ENCODE assay signal across 23 cellular contexts in the genomic region with DNA sequence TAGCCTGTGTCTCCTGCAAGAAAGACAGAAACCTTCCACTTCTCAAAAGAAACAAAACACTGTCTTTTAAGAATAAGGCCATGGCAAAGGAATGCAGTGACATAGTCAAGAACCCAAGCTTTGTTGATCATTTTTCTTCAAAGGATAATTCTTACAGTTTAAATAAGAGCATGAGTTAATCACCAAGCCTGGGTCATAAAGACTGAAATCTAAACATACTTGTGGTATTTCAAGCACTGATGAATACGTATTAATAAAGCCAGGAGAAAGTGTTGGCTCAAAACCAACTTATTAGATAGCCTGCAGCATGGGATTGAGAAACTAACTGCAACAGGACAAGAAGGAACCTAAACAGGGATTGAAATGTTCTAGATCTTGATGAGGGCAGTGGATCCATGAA.
DNase-seq lines count a peak whose midpoint lies in the region; ATAC-seq, FAIRE-seq and TF ChIP-seq lines count a peak whose summit lies in the region.
"Had no signal": no experiment of that assay in that cellular context is flagged by ENCODE, and none has a peak within 500 bp of the region (broad histone marks: within the 10 kb centered on the region; RNA-seq: fewer than 3 reads in every experiment).

No MANE protein-coding gene starts in this region.

- H3K4me3 ChIP-seq in AG04449 (ENCODE audit: low read depth, low read length) (no peak overlapping the region), bronchial epithelial cell (ENCODE audit: low read depth, low read length) (no peak overlapping the region)

- TF ChIP-seq CTCF in AG04449 (IDR thresholded peaks at IDR 0.05; ENCODE audit: insufficient read depth, low read length, missing control alignments): no peak
- no peak for TF ChIP-seq CTCF in HFFc6 (IDR thresholded peaks at IDR 0.05)
- no peak for TF ChIP-seq CTCF in bronchial epithelial cell (IDR thresholded peaks at IDR 0.05; ENCODE audit: insufficient read depth, low read length, severe bottlenecking)

- peaks cover 7% of the 10 kb centered on the region for H3K27me3 ChIP-seq in bronchial epithelial cell (ENCODE audit: control insufficient read depth, insufficient read depth, low read length)

- ATAC-seq in HG03460 (IDR thresholded peaks at IDR 0.05; ENCODE audit: unreplicated experiment) (no peak), GM19467 (IDR thresholded peaks at IDR 0.05; ENCODE audit: unreplicated experiment) (no peak), HG02938 (IDR thresholded peaks at IDR 0.05; ENCODE audit: unreplicated experiment) (no peak)
- ATAC-seq: effector memory CD8-positive, alpha-beta T cell; natural killer cell had no signal

- H3K36me3 Mint-ChIP-seq in HFFc6 (ENCODE audit: low read depth): no peaks in the 10 kb centered on the region
- H3K36me3 Mint-ChIP-seq: activated naive CD4-positive, alpha-beta T cell treated with anti-CD3 and anti-CD28 coated beads, Interleukin-2, amount 10 ng/mL, durations not matched to agents 7 days and 5 days; natural killer cell had no signal

- POLR2A ChIA-PET in AG04449 (lab: Yijun Ruan, JAX): no interaction called here

- no peak overlapping the region for H3K4me3 Mint-ChIP-seq in HFFc6
- H3K4me3 Mint-ChIP-seq: activated naive CD4-positive, alpha-beta T cell treated with anti-CD3 and anti-CD28 coated beads, Interleukin-2, amount 10 ng/mL, durations not matched to agents 7 days and 5 days; activated T-cell treated with anti-CD3 and anti-CD28 coated beads, Interleukin-2, amount 50 U/mL, for 24 hours; effector memory CD8-positive, alpha-beta T cell; natural killer cell had no signal

- no peak for FAIRE-seq in bronchial epithelial cell (lab: Jason Lieb, UNC)
- FAIRE-seq: GM12892, kidney, small intestine had no signal

- peaks cover 10% of the 10 kb centered on the region for H3K9me3 Mint-ChIP-seq in HFFc6
- H3K9me3 Mint-ChIP-seq: activated naive CD4-positive, alpha-beta T cell treated with anti-CD3 and anti-CD28 coated beads, Interleukin-2, amount 10 ng/mL, durations not matched to agents 7 days and 5 days; activated T-cell treated with anti-CD3 and anti-CD28 coated beads, Interleukin-2, amount 50 U/mL, for 24 hours had no signal

- H3K27me3 Mint-ChIP-seq in HFFc6 (ENCODE audit: insufficient read depth): no peaks in the 10 kb centered on the region; the same call in 1 of the 2 replicates
- H3K27me3 Mint-ChIP-seq: activated naive CD4-positive, alpha-beta T cell treated with anti-CD3 and anti-CD28 coated beads, Interleukin-2, amount 10 ng/mL, durations not matched to agents 7 days and 5 days; effector memory CD8-positive, alpha-beta T cell; progenitor cell of endocrine pancreas had no signal

- H3K4me1 Mint-ChIP-seq in HFFc6 (ENCODE audit: low read depth): no peaks in the 10 kb centered on the region
- H3K4me1 Mint-ChIP-seq: activated naive CD4-positive, alpha-beta T cell treated with anti-CD3 and anti-CD28 coated beads, Interleukin-2, amount 10 ng/mL, durations not matched to agents 7 days and 5 days had no signal

- no peak overlapping the region for H3K27ac Mint-ChIP-seq in HFFc6
- H3K27ac Mint-ChIP-seq: activated naive CD4-positive, alpha-beta T cell treated with anti-CD3 and anti-CD28 coated beads, Interleukin-2, amount 10 ng/mL, durations not matched to agents 7 days and 5 days; activated T-cell treated with anti-CD3 and anti-CD28 coated beads, Interleukin-2, amount 50 U/mL, for 24 hours; effector memory CD8-positive, alpha-beta T cell; natural killer cell; progenitor cell of endocrine pancreas had no signal

- peak; percentile 47 for DNase-seq in AG04449 (ENCODE audit: low read depth, low spot score)
- peak; percentile 32 for DNase-seq in HFFc6
- DNase-seq in bronchial epithelial cell (ENCODE audit: low read depth): peak; percentile 87
- DNase-seq in kidney glomerular epithelial cell (lab: John Stamatoyannopoulos, UW): peak; percentile 59
- no peak for DNase-seq in islet precursor cell
- DNase-seq: activated CD4-positive, alpha-beta T cell treated with anti-CD3 and anti-CD28 coated beads, Interleukin-2, amount 50 U/mL, for 48 hours; activated naive CD4-positive, alpha-beta T cell treated with anti-CD3 and anti-CD28 coated beads, Interleukin-2, amount 10 ng/mL, durations not matched to agents 7 days and 5 days; activated T-cell treated with anti-CD3 and anti-CD28 coated beads, Interleukin-2, amount 50 U/mL, for 24 hours; aorta; DMS 273 treated with DMSO at 0.1 percent for 48 hours; effector memory CD8-positive, alpha-beta T cell; kidney; natural killer cell; NCI-H1092; NCI-H526; OCI-M1; small intestine; stimulated activated CD4-positive, alpha-beta T cell treated with anti-CD3 and anti-CD28 coated beads, Interleukin-4, amount 100 ng/mL, for 1 hour had no signal

- CTCF ChIA-PET in AG04449 (lab: Yijun Ruan, JAX): no interaction called here

- H3K36me3 ChIP-seq in bronchial epithelial cell (ENCODE audit: control insufficient read depth, insufficient read depth, low read length): no peaks in the 10 kb centered on the region
